Comparison of ENCODE assay signal across 8 cellular contexts in genomic region chr11:18011633-18012313, GRCh38. TPM values are rescaled to one million over a fixed set of nuclear protein-coding genes. Genes with fewer than 3 reads are reported as not detected.
DNase-seq lines count a peak whose midpoint lies in the region; ATAC-seq, FAIRE-seq and TF ChIP-seq lines count a peak whose summit lies in the region.

No MANE protein-coding gene starts in this region.

- H3K4me3 ChIP-seq in A549 (peak overlapping the region; percentile 83), HUES6 (ENCODE audit: low read depth, low read length) (peak overlapping the region; percentile 99), mesenchymal stem cell (ENCODE audit: insufficient read depth in 1 of 2, low read depth in 1 of 2, low read length in 2 of 2) (peak overlapping the region; percentile 68 to 97), upper lobe of left lung (peak overlapping the region; percentile 53 to 73 (median 68))

- H2BK15ac ChIP-seq in mesenchymal stem cell (ENCODE audit: low read depth, poor library complexity, severe bottlenecking), result no peak overlapping the region

- H3K9me3 ChIP-seq in A549, result no peaks in the 10 kb centered on the region
- H3K9me3 ChIP-seq in HUES6 (ENCODE audit: control insufficient read depth, insufficient read depth, low read depth, low read length), result no peaks in the 10 kb centered on the region
- no peaks in the 10 kb centered on the region for H3K9me3 ChIP-seq in mesenchymal stem cell (ENCODE audit: control insufficient read depth, low read length)
- H3K9me3 ChIP-seq in upper lobe of left lung, result no peaks in the 10 kb centered on the region

- peak overlapping the region; percentile 99 for H2AFZ ChIP-seq in mesenchymal stem cell (ENCODE audit: low read depth, low read length)

- peak overlapping the region; percentile 87 to 91; a peak in 5 of 6 replicates for H3K27ac ChIP-seq in A549
- H3K27ac ChIP-seq in HUES6 (ENCODE audit: low read depth, low read length), result no peak overlapping the region
- H3K27ac ChIP-seq in mesenchymal stem cell (ENCODE audit: low read length, poor library complexity, severe bottlenecking), result no peak overlapping the region
- peak overlapping the region; percentile 76 to 90 (median 85) for H3K27ac ChIP-seq in upper lobe of left lung

- H2AK5ac ChIP-seq in mesenchymal stem cell (ENCODE audit: low read length, severe bottlenecking), result no peak overlapping the region

- H3K4me1 ChIP-seq in A549 (peaks cover 11% of the 10 kb centered on the region; the same call in 2 of the 3 replicates), HUES6 (ENCODE audit: control insufficient read depth, insufficient read depth, low read length) (peaks cover 7% of the 10 kb centered on the region), mesenchymal stem cell (ENCODE audit: control insufficient read depth, insufficient read depth, low read depth, low read length) (peaks cover 9% of the 10 kb centered on the region), upper lobe of left lung (peaks cover 6 to 17% (median 7%) of the 10 kb centered on the region in 4 donors)

- H2BK5ac ChIP-seq in mesenchymal stem cell (ENCODE audit: low read depth, low read length, poor library complexity, severe bottlenecking), result no peak overlapping the region

- peak overlapping the region in 1 of 2 experiments; percentile 94 for H3K14ac ChIP-seq in mesenchymal stem cell (ENCODE audit: low read length in 2 of 2)

- TF ChIP-seq CTCF in A549 (IDR thresholded peaks at IDR 0.05) (no peak), upper lobe of left lung (IDR thresholded peaks at IDR 0.05) (no peak)

- WGBS in A549 (ENCODE audit: missing lambda C conversion rate), result 91% methylated on average over 18 of the region's 18 CpGs
- 72% methylated on average over 18 of the region's 18 CpGs for WGBS in mesenchymal stem cell
- WGBS in upper lobe of left lung, 2 donors, result 66 to 73% methylated on average over 18 of the region's 18 CpGs

- peaks cover under 1% of the 10 kb centered on the region; the same call in 1 of the 2 replicates for H3K36me3 ChIP-seq in HUES6 (ENCODE audit: control insufficient read depth, insufficient read depth, low read length)
- no peaks in the 10 kb centered on the region for H3K36me3 ChIP-seq in mesenchymal stem cell (ENCODE audit: control insufficient read depth in 1 of 2, insufficient read depth in 2 of 2, low read depth in 1 of 2, low read length in 2 of 2)
- H3K36me3 ChIP-seq in upper lobe of left lung, result peaks cover 0 to under 1% (median 0%) of the 10 kb centered on the region in 4 donors

- no peak overlapping the region for H3K23ac ChIP-seq in mesenchymal stem cell (ENCODE audit: low read length in 2 of 2)

- H3K4me2 ChIP-seq in A549, result peak overlapping the region; percentile 98
- peak overlapping the region; percentile 67 for H3K4me2 ChIP-seq in mesenchymal stem cell (ENCODE audit: low read length, poor library complexity, severe bottlenecking)

- TF ChIP-seq RAD21 in A549 (conservative IDR thresholded peaks at IDR 0.05 in 1 of 2, IDR thresholded peaks at IDR 0.05 in 1 of 2), result no peak

- H4K91ac ChIP-seq in mesenchymal stem cell (ENCODE audit: low read length), result no peak overlapping the region

- H3K4ac ChIP-seq in mesenchymal stem cell (ENCODE audit: low read depth in 1 of 2, low read length in 2 of 2), result no peak overlapping the region

- H3K27me3 ChIP-seq in HUES6 (ENCODE audit: control insufficient read depth, insufficient read depth, low read length), result peaks cover 26% of the 10 kb centered on the region
- H3K27me3 ChIP-seq in mesenchymal stem cell (ENCODE audit: control insufficient read depth in 1 of 2, insufficient read depth in 1 of 2, low read length in 2 of 2), result peaks cover 0 to 4% of the 10 kb centered on the region in 2 experiments
- H3K27me3 ChIP-seq in upper lobe of left lung, result no peaks in the 10 kb centered on the region

- H2BK120ac ChIP-seq in mesenchymal stem cell (ENCODE audit: low read depth, low read length), result no peak overlapping the region

- peak overlapping the region; percentile 12 for H4K8ac ChIP-seq in mesenchymal stem cell (ENCODE audit: low read length)

- FAIRE-seq in A549 (lab: Jason Lieb, UNC), result no peak

- POLR2A ChIA-PET in A549 (lab: Yijun Ruan, JAX), result no interaction called here

- no peak for DNase-seq in A549 (ENCODE audit: low read depth in 1 of 2, low spot score in 1 of 2)
- DNase-seq in astrocyte of the hippocampus (ENCODE audit: low read depth, low spot score), result peak; percentile 13
- no peak for DNase-seq in mesenchymal stem cell
- peak in 1 of 2 donors; percentile 15 for DNase-seq in upper lobe of left lung
- no peak for DNase-seq in activated CD8-positive, alpha-beta memory T cell treated with anti-CD3 and anti-CD28 coated beads for 24 hours
- DNase-seq in AG08396 (ENCODE audit: low spot score), result no peak
- no peak for DNase-seq in HuH-7.5 (ENCODE audit: low spot score)

- CTCF ChIA-PET in A549 (lab: Yijun Ruan, JAX), result interaction anchor here (1.2 to 1.4 kb wide), 2 partner anchors 9 to 281 kb away, joined by 4 to 6 read pairs; no protein-coding TSS in a partner anchor

- no peak overlapping the region for H3K18ac ChIP-seq in mesenchymal stem cell (ENCODE audit: low read depth in 1 of 2, low read length in 2 of 2)

- peak overlapping the region; percentile 70 for H3K9ac ChIP-seq in HUES6 (ENCODE audit: low read length)
- H3K9ac ChIP-seq in mesenchymal stem cell (ENCODE audit: low read length), result peak overlapping the region; percentile 92

- TF ChIP-seq EP300 in A549 (IDR thresholded peaks at IDR 0.05) (no peak), upper lobe of left lung (IDR thresholded peaks at IDR 0.05) (no peak)

- ATAC-seq in A549 (no peak), upper lobe of left lung (ENCODE audit: low FRiP score in 2 of 2) (no peak)

- TF ChIP-seq POLR2A in A549 (IDR thresholded peaks at IDR 0.05; ENCODE audit: low read length) (no peak), upper lobe of left lung (IDR thresholded peaks at IDR 0.05) (no peak)

- H2BK12ac ChIP-seq in mesenchymal stem cell (ENCODE audit: low read length in 2 of 2), result no peak overlapping the region

- H3K79me1 ChIP-seq in mesenchymal stem cell (replicated peaks; ENCODE audit: low read length, poor library complexity, severe bottlenecking), result peaks cover 18% of the 10 kb centered on the region

TF ChIP-seq in A549, 52 proteins besides CTCF, POLR2A, EP300 and RAD21:
- no peak for TF ChIP-seq HOXB5 (CRISPR knock-in tag; IDR thresholded peaks at IDR 0.05)
- TF ChIP-seq MYC (IDR thresholded peaks at IDR 0.05; ENCODE audit: borderline replicate concordance, low read length), result no peak
- no peak for TF ChIP-seq CEBPB (IDR thresholded peaks at IDR 0.05)
- no peak for TF ChIP-seq RCOR1 (IDR thresholded peaks at IDR 0.05; ENCODE audit: low read depth, low read length)
- TF ChIP-seq MAZ (IDR thresholded peaks at IDR 0.05; ENCODE audit: borderline replicate concordance, low read depth, low read length), result no peak

RNA-seq across cellular contexts. Expression of gene SERGEF, which starts 1.1 kb away (rescaled TPM):
- polyA plus RNA-seq in A549 (2011; rRNA removed) (24.1 and 25.6 TPM in 2 replicates), A549 (2017; fragmentation: RNase III; extraction: RNeasy Plus Mini Kit Qiagen cat#74134 plus additional on column Dnase treatment) (17.2 to 20.7 TPM (median 20.1 TPM) in 3 replicates)
- 15.1 and 16.1 TPM in 2 replicates for polyA plus RNA-seq in A549 (2012; cell fraction: cytosol; rRNA removed)
- 9.9 and 14.6 TPM in 2 replicates for polyA plus RNA-seq in A549 (2012; cell fraction: nucleus; rRNA removed)
- 26.4 and 31.0 TPM in 2 replicates for polyA minus RNA-seq in A549 (2011; rRNA and poly(A)+ RNA removed)
- polyA plus RNA-seq in mesenchymal stem cell (2013, experiment 1 of 2), result 22.3 TPM
- 22.9 TPM for polyA plus RNA-seq in mesenchymal stem cell (2013, experiment 2 of 2)
- 10 to 100 TPM; 21.7 to 40.5 (median 34.8) TPM for total RNA-seq in upper lobe of left lung

RNA-seq across cellular contexts. Expression of gene TPH1, which starts 34.3 kb away (rescaled TPM):
- polyA plus RNA-seq in A549 (2011; rRNA removed) (0.22 and 0.34 TPM in 2 replicates), A549 (2017; fragmentation: RNase III; extraction: RNeasy Plus Mini Kit Qiagen cat#74134 plus additional on column Dnase treatment) (0.08 to 0.09 TPM (median 0.09 TPM) in 3 replicates)
- polyA plus RNA-seq in A549 (2012; cell fraction: cytosol; rRNA removed), result 0.01 and 0.05 TPM in 2 replicates
- 0.10 and 0.17 TPM in 2 replicates for polyA plus RNA-seq in A549 (2012; cell fraction: nucleus; rRNA removed)
- 0.04 and 0.05 TPM in 2 replicates for polyA minus RNA-seq in A549 (2011; rRNA and poly(A)+ RNA removed)
- 0.03 TPM for polyA plus RNA-seq in mesenchymal stem cell (2013, experiment 1 of 2)
- 0.03 TPM for polyA plus RNA-seq in mesenchymal stem cell (2013, experiment 2 of 2)
- total RNA-seq in upper lobe of left lung, result under 1 TPM in 5 of 6 donors, not detected in 1; 0.13 to 0.79 (median 0.40) TPM

Comparison
In these comparisons a context has a peak if more than half of its experiments do, and no peak if none do; other contexts are left out.
1. H3K27ac ChIP-seq: peak in A549 (2 of 2) and upper lobe of left lung (4 of 4); none in HUES6 (single experiment) and mesenchymal stem cell (single experiment).
2. Peak in every context shown above with its lines, with median percentiles within 50 percentile points of each other: H3K4me3 ChIP-seq.